1 cellular context compared by ENCODE assay signal in the genomic region with DNA sequence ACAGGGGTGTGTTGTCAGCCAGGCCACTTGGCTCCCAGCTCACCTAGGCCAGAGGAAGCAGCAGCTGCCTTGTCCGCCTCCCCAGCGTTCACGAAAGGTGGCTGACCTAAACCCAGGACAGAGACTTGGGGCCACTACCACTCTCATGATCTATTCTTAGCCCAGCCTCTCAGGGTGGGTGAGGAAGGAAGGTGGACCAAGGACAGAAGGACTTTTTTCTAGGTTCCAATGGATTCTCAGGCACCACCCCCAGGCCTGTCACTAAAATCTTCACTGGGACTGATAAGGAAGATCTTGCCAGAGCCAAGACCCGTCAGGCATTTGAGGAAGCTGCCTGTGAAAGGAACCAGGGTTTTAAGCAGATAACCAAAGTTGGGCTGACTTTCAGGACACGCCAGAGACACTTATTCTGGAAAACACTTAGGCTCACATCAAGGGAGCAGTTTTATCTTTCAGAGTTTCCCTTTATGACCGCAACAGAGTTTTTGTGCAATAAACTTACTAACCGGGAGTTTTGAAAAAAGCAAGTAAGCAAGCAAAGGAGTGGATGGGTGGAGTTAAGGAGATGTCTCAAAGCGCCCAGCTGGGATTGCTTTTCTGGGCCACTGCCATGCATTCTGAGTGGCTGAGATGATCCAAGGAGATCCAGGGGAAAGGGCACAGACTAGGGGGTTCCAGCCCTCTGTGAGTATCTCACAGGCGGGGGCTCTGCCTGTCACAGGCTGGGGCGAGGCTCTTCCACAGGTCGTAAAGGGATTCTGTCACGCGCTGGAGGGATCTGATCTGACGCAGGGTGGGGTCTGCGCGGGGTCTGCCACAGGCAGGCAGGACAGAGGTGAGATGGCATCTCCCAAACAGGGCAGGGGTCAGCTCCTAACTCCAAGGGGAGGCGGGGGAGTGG.
TF ChIP-seq lines count a peak whose summit lies in the region.

No MANE protein-coding gene starts in this region.

TF ChIP-seq in K562, 482 proteins besides CTCF, POLR2A, EP300 and RAD21 (continued from another document):
- TF ChIP-seq, protein P1, sequence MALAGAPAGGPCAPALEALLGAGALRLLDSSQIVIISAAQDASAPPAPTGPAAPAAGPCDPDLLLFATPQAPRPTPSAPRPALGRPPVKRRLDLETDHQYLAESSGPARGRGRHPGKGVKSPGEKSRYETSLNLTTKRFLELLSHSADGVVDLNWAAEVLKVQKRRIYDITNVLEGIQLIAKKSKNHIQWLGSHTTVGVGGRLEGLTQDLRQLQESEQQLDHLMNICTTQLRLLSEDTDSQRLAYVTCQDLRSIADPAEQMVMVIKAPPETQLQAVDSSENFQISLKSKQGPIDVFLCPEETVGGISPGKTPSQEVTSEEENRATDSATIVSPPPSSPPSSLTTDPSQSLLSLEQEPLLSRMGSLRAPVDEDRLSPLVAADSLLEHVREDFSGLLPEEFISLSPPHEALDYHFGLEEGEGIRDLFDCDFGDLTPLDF (CRISPR knock-in tag; IDR thresholded peaks at IDR 0.05) = no peak
- TF ChIP-seq LARP7 (IDR thresholded peaks at IDR 0.05) (no peak), EGR1 (conservative IDR thresholded peaks at IDR 0.05) (no peak), MCM3 (IDR thresholded peaks at IDR 0.05) (no peak), ATF1 (CRISPR knock-in tag; IDR thresholded peaks at IDR 0.05) (no peak), ATF1 (tag; IDR thresholded peaks at IDR 0.05) (no peak), ZSCAN29 (IDR thresholded peaks at IDR 0.05) (no peak), NEUROD1 (IDR thresholded peaks at IDR 0.05; ENCODE audit: borderline replicate concordance, low read depth, low read length, partially characterized antibody) (no peak), ZBTB7A (IDR thresholded peaks at IDR 0.05; ENCODE audit: borderline replicate concordance, control insufficient read depth, low read depth, low read length) (peak; percentile 21; the same call in 1 of the 2 replicates), MEF2A (IDR thresholded peaks at IDR 0.05; ENCODE audit: control insufficient read depth, low read depth, low read length) (no peak), KHSRP (IDR thresholded peaks at IDR 0.05) (no peak), SOX6 (IDR thresholded peaks at IDR 0.05) (no peak), STAT5B (CRISPR knock-in tag; IDR thresholded peaks at IDR 0.05) (no peak), HIVEP1 (CRISPR knock-in tag; IDR thresholded peaks at IDR 0.05) (no peak), SRSF7 (optimal IDR thresholded peaks at IDR 0.05; ENCODE audit: low read depth, low read length) (no peak), ARNT (IDR thresholded peaks at IDR 0.05) (no peak), TCF3 (CRISPR knock-in tag; IDR thresholded peaks at IDR 0.05) (0 out of 2 replicates have a peak, but pooled peaks have one; percentile 20), CXXC5 (CRISPR knock-in tag; IDR thresholded peaks at IDR 0.05) (no peak), ZNF12 (CRISPR knock-in tag; IDR thresholded peaks at IDR 0.05) (no peak), MYC (IDR thresholded peaks at IDR 0.05; ENCODE audit: low read depth, low read length) (no peak), MYC (CRISPR knock-in tag; IDR thresholded peaks at IDR 0.05; ENCODE audit: borderline replicate concordance, low read depth) (no peak), SMARCC2 (IDR thresholded peaks at IDR 0.05; ENCODE audit: low read depth) (no peak), ATF7 (IDR thresholded peaks at IDR 0.05) (no peak), NONO (IDR thresholded peaks at IDR 0.05; ENCODE audit: low read depth in 2 of 2, low read length in 1 of 2) (no peak), LEF1 (IDR thresholded peaks at IDR 0.05) (no peak), ZFPM2 (CRISPR knock-in tag; IDR thresholded peaks at IDR 0.05) (no peak), RFX7 (CRISPR knock-in tag; IDR thresholded peaks at IDR 0.05) (no peak), CTBP1 (IDR thresholded peaks at IDR 0.05; ENCODE audit: borderline replicate concordance) (0 out of 2 replicates have a peak, but pooled peaks have one; percentile 29), GATAD2B (IDR thresholded peaks at IDR 0.05; ENCODE audit: borderline replicate concordance) (0 out of 2 replicates have a peak, but pooled peaks have one; percentile 23), RNF2 (IDR thresholded peaks at IDR 0.05) (no peak), XRCC4 (IDR thresholded peaks at IDR 0.05; ENCODE audit: extremely low read depth, insufficient read depth, insufficient read length) (no peak)
- TF ChIP-seq, protein P2, sequence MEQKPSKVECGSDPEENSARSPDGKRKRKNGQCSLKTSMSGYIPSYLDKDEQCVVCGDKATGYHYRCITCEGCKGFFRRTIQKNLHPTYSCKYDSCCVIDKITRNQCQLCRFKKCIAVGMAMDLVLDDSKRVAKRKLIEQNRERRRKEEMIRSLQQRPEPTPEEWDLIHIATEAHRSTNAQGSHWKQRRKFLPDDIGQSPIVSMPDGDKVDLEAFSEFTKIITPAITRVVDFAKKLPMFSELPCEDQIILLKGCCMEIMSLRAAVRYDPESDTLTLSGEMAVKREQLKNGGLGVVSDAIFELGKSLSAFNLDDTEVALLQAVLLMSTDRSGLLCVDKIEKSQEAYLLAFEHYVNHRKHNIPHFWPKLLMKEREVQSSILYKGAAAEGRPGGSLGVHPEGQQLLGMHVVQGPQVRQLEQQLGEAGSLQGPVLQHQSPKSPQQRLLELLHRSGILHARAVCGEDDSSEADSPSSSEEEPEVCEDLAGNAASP (IDR thresholded peaks at IDR 0.05) = no peak
- TF ChIP-seq, protein P3, sequence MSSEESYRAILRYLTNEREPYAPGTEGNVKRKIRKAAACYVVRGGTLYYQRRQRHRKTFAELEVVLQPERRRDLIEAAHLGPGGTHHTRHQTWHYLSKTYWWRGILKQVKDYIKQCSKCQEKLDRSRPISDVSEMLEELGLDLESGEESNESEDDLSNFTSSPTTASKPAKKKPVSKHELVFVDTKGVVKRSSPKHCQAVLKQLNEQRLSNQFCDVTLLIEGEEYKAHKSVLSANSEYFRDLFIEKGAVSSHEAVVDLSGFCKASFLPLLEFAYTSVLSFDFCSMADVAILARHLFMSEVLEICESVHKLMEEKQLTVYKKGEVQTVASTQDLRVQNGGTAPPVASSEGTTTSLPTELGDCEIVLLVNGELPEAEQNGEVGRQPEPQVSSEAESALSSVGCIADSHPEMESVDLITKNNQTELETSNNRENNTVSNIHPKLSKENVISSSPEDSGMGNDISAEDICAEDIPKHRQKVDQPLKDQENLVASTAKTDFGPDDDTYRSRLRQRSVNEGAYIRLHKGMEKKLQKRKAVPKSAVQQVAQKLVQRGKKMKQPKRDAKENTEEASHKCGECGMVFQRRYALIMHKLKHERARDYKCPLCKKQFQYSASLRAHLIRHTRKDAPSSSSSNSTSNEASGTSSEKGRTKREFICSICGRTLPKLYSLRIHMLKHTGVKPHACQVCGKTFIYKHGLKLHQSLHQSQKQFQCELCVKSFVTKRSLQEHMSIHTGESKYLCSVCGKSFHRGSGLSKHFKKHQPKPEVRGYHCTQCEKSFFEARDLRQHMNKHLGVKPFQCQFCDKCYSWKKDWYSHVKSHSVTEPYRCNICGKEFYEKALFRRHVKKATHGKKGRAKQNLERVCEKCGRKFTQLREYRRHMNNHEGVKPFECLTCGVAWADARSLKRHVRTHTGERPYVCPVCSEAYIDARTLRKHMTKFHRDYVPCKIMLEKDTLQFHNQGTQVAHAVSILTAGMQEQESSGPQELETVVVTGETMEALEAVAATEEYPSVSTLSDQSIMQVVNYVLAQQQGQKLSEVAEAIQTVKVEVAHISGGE (CRISPR knock-in tag; IDR thresholded peaks at IDR 0.05) = no peak
